1 cellular context compared by ENCODE assay signal in genomic region chr16:10897134-10897533, GRCh38.
TF ChIP-seq lines count a peak whose summit lies in the region.

No MANE protein-coding gene starts in this region.

TF ChIP-seq in GM12878, 131 proteins besides CTCF, POLR2A, EP300 and RAD21 (continued from another document):
- TF ChIP-seq IRF5 (IDR thresholded peaks at IDR 0.05; ENCODE audit: borderline replicate concordance) (no peak), RBBP5 (conservative IDR thresholded peaks at IDR 0.05) (no peak), NR2C1 (IDR thresholded peaks at IDR 0.05) (no peak), GATAD2B (conservative IDR thresholded peaks at IDR 0.05; ENCODE audit: low read depth) (peak; percentile 64), SIN3A (IDR thresholded peaks at IDR 0.05; ENCODE audit: low read depth, low read length) (no peak), MTA3 (IDR thresholded peaks at IDR 0.05; ENCODE audit: borderline replicate concordance, low read length) (no peak), BRCA1 (IDR thresholded peaks at IDR 0.05; ENCODE audit: low read depth, low read length) (no peak), RFX5 (IDR thresholded peaks at IDR 0.05; ENCODE audit: low read depth, low read length) (no peak), JUND (IDR thresholded peaks at IDR 0.05; ENCODE audit: low read depth, low read length) (no peak), PAX5 (IDR thresholded peaks at IDR 0.05; ENCODE audit: borderline replicate concordance, low read depth, low read length) (no peak), NBN (IDR thresholded peaks at IDR 0.05) (peak; percentile 79), MYC (IDR thresholded peaks at IDR 0.05; ENCODE audit: insufficient read depth, insufficient read length, insufficient replicate concordance, low read length, severe bottlenecking) (no peak), SMAD5 (IDR thresholded peaks at IDR 0.05; ENCODE audit: low read depth) (no peak), ZNF592 (IDR thresholded peaks at IDR 0.05) (no peak)
